ENCODE assay signal across 11 cellular contexts in genomic region chr15:80252281-80252619, GRCh38. TPM values are rescaled to one million over a fixed set of nuclear protein-coding genes. Genes with fewer than 3 reads are reported as not detected.
DNase-seq lines count a peak whose midpoint lies in the region; ATAC-seq and TF ChIP-seq lines count a peak whose summit lies in the region.
"Had no signal": no experiment of that assay in that cellular context is flagged by ENCODE, and none has a peak within 500 bp of the region (broad histone marks: within the 10 kb centered on the region; RNA-seq: fewer than 3 reads in every experiment).

No MANE protein-coding gene starts in this region.

- H3K9ac ChIP-seq in colonic mucosa (ENCODE audit: low read depth in 2 of 2, low read length in 2 of 2) = no peak overlapping the region

- no peak for ATAC-seq in left ventricle myocardium superior
- no peak for ATAC-seq in naive B cell (ENCODE audit: low read depth in 2 of 2)
- ATAC-seq in GM19452 (IDR thresholded peaks at IDR 0.05; ENCODE audit: unreplicated experiment) = no peak
- ATAC-seq in GM19397 (IDR thresholded peaks at IDR 0.05; ENCODE audit: unreplicated experiment) = no peak

- TF ChIP-seq CTCF in cardiac muscle cell (IDR thresholded peaks at IDR 0.05; ENCODE audit: low read depth, low read length) (no peak), colonic mucosa (IDR thresholded peaks at IDR 0.05) (no peak)

- peaks cover 53 to 77% (median 62%) of the 10 kb centered on the region in 3 donors for H3K27me3 Mint-ChIP-seq in naive B cell

- peaks cover 0 to 7% (median 5%) of the 10 kb centered on the region in 3 donors for H3K4me1 Mint-ChIP-seq in naive B cell

- intact Hi-C loops in left ventricle myocardium superior (cut with micrococcal nuclease) (no loop called here), colonic mucosa (cut with DNase I) (no loop called here)

- H3K4me3 ChIP-seq in cardiac muscle cell = peak overlapping the region; percentile 25
- peak overlapping the region; percentile 16 for H3K4me3 ChIP-seq in colonic mucosa
- H3K4me3 ChIP-seq in urinary bladder (ENCODE audit: low read depth, low read length) = peak overlapping the region; percentile 51

- H3K9me3 Mint-ChIP-seq in naive B cell = peaks cover 0 to 4% (median 0%) of the 10 kb centered on the region in 7 donors

- H3K27me3 ChIP-seq in cardiac muscle cell (peaks cover 98% of the 10 kb centered on the region), colonic mucosa (peaks cover 30% of the 10 kb centered on the region)

- no peaks in the 10 kb centered on the region for H3K36me3 ChIP-seq in cardiac muscle cell
- no peaks in the 10 kb centered on the region for H3K36me3 ChIP-seq in colonic mucosa
- no peaks in the 10 kb centered on the region for H3K36me3 ChIP-seq in urinary bladder (ENCODE audit: insufficient read depth)

- H3K36me3 Mint-ChIP-seq in naive B cell = no peaks in the 10 kb centered on the region

- H3K4me3 Mint-ChIP-seq in naive B cell = peak overlapping the region in 7 of 8 donors; percentile 11 to 75 (median 55)

- peaks cover 4% of the 10 kb centered on the region for H3K4me1 ChIP-seq in cardiac muscle cell (ENCODE audit: low read depth)
- H3K4me1 ChIP-seq in colonic mucosa = no peaks in the 10 kb centered on the region
- no peaks in the 10 kb centered on the region for H3K4me1 ChIP-seq in urinary bladder (ENCODE audit: insufficient read depth)

- WGBS in urinary bladder = 2% methylated on average over 7 of the region's 7 CpGs

- no peak overlapping the region for H3K27ac Mint-ChIP-seq in naive B cell

- DNase-seq in cardiac muscle cell (ENCODE audit: low read depth in 1 of 2, low spot score in 1 of 2) (no peak), left ventricle myocardium superior (no peak), colonic mucosa (no peak), naive B cell (no peak), Kasumi-1 (lab: John Stamatoyannopoulos, UW) (no peak)
- DNase-seq: hippocampal formation, NCI-H1092 had no signal

- H3K27ac ChIP-seq in cardiac muscle cell (no peak overlapping the region), colonic mucosa (no peak overlapping the region), urinary bladder (ENCODE audit: low read depth) (no peak overlapping the region)

- H3K9me3 ChIP-seq in cardiac muscle cell (ENCODE audit: low read depth) = no peaks in the 10 kb centered on the region
- no peaks in the 10 kb centered on the region for H3K9me3 ChIP-seq in colonic mucosa

RNA-seq across cellular contexts. Expression of gene CTXND1, which starts 0.2 kb away (rescaled TPM):
- total RNA-seq in cardiac muscle cell (0.07 and 0.09 TPM in 2 replicates), left ventricle myocardium superior (3.2 TPM), colonic mucosa (under 1 TPM; 0.11 to 0.12 TPM), urinary bladder (0.79 TPM)
- polyA plus RNA-seq in cardiac muscle cell (0.05 and 0.27 TPM in 2 replicates), naive B cell (ENCODE audit: low read depth in 6 of 6) (not detected), urinary bladder (0.42 TPM)
- total RNA-seq: T-helper 1 cell treated with Interleukin-12 subunit alpha and Interleukin-12 subunit beta and Interleukin-4 antibody, amounts not matched to agents 30 ng/mL and 1 ng/mL, for 36 hours had no signal
